Comparison of ENCODE assay signal across 34 cellular contexts in the genomic region with DNA sequence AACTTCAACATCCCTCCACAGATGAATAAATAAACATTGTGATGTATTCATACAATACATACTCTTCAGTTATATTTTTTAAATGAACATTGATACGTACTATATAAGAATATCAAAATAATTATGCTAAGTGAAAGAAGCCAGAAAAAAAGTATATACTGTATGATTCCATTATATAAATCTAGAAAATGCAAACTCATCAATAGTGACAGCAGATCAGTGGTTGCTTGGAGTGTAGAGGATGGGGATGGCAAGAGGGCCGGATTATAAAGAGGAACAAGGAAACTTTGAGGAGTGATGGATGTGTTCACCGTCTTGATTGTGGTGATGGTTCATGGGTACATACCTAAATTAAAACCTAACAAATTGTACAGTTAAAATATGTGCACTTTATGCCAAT.
"Had no signal": no experiment of that assay in that cellular context is flagged by ENCODE, and none has a peak within 500 bp of the region (broad histone marks: within the 10 kb centered on the region; RNA-seq: fewer than 3 reads in every experiment).

No MANE protein-coding gene starts in this region.

- H3K27ac ChIP-seq: adrenal gland, breast epithelium, cardiac muscle cell, colonic mucosa, epithelial cell of prostate, esophagus squamous epithelium, gastroesophageal sphincter had no signal

- H3K9me3 Mint-ChIP-seq: activated CD4-positive, alpha-beta memory T cell treated with anti-CD3 and anti-CD28 coated beads for 36 hours; activated CD4-positive, alpha-beta T cell treated with anti-CD3 and anti-CD28 coated beads, Interleukin-2, amount 10 ng/mL, durations not matched to agents 24 days and 14 days; activated naive CD8-positive, alpha-beta T cell treated with anti-CD3 and anti-CD28 coated beads for 36 hours; activated naive CD8-positive, alpha-beta T cell treated with anti-CD3 and anti-CD28 coated beads, Interleukin-2, amount 50 U/mL, for 24 hours; activated T-helper 1 cell treated with anti-CD3 and anti-CD28 coated beads, Interleukin-12 subunit alpha, Interleukin-12 subunit beta, Interleukin-2, Interleukin-4 antibody, amounts not matched to agents 30 ng/mL and 10 ng/mL and 1 ng/mL, durations not matched to agents 14 hours and 24 hours and 36 hours; brain had no signal

- ATAC-seq: activated CD4-positive, alpha-beta T cell treated with anti-CD3 and anti-CD28 coated beads for 36 hours; activated CD8-positive, alpha-beta memory T cell treated with anti-CD3 and anti-CD28 coated beads, Interleukin-2, amount 10 ng/mL, durations not matched to agents 7 days and 5 days; activated CD8-positive, alpha-beta T cell treated with anti-CD3 and anti-CD28 coated beads, Interleukin-2, amount 10 ng/mL, durations not matched to agents 7 days and 5 days; activated naive CD8-positive, alpha-beta T cell treated with anti-CD3 and anti-CD28 coated beads, Interleukin-2, amount 50 U/mL, for 24 hours; gastroesophageal sphincter had no signal

- H3K27me3 ChIP-seq: adrenal gland, breast epithelium, cardiac muscle cell, colonic mucosa, esophagus squamous epithelium, gastroesophageal sphincter had no signal

- FAIRE-seq: endometrium, endothelial cell of umbilical vein had no signal

- DNase-seq: activated CD4-positive, alpha-beta memory T cell treated with anti-CD3 and anti-CD28 coated beads for 36 hours; activated CD4-positive, alpha-beta T cell treated with anti-CD3 and anti-CD28 coated beads for 36 hours; activated CD4-positive, alpha-beta T cell treated with anti-CD3 and anti-CD28 coated beads, Interleukin-2, amount 10 ng/mL, durations not matched to agents 24 days and 14 days; activated CD4-positive, CD25-positive, alpha-beta regulatory T cell; activated CD4-positive, CD25-positive, alpha-beta regulatory T cell treated with anti-CD3 and anti-CD28 coated beads, Interleukin-2, amount 50 U/mL, for 72 hours; activated CD8-positive, alpha-beta memory T cell treated with anti-CD3 and anti-CD28 coated beads, Interleukin-2, amount 10 ng/mL, durations not matched to agents 7 days and 5 days; activated CD8-positive, alpha-beta memory T cell treated with anti-CD3 and anti-CD28 coated beads, Interleukin-2, amount 50 U/mL, for 4 hours; activated CD8-positive, alpha-beta T cell treated with anti-CD3 and anti-CD28 coated beads, Interleukin-2, amount 10 ng/mL, durations not matched to agents 7 days and 5 days; activated gamma-delta T cell; activated naive CD4-positive, alpha-beta T cell; activated naive CD4-positive, alpha-beta T cell treated with anti-CD3 and anti-CD28 coated beads, Interleukin-2, amount 50 U/mL, for 16 hours; activated naive CD8-positive, alpha-beta T cell treated with anti-CD3 and anti-CD28 coated beads for 36 hours; activated naive CD8-positive, alpha-beta T cell treated with anti-CD3 and anti-CD28 coated beads, Interleukin-2, amount 50 U/mL, for 24 hours; activated T-cell treated with anti-CD3 and anti-CD28 coated beads, Interleukin-2, amount 50 U/mL, for 1 hour; activated T-cell treated with anti-CD3 and anti-CD28 coated beads, Interleukin-2, amount 50 U/mL, for 48 hours; adrenal gland; amygdala; aorta; central memory CD4-positive, alpha-beta T cell; cerebellar nuclear complex; colonic mucosa; effector CD8-positive, alpha-beta T cell; esophagus squamous epithelium; foreskin melanocyte; T-helper 1 cell; T-helper 2 cell had no signal

- H3K4me3 ChIP-seq: adrenal gland, breast epithelium, cardiac muscle cell, colonic mucosa, esophagus squamous epithelium, gastroesophageal sphincter had no signal

- H3K36me3 ChIP-seq: adrenal gland, breast epithelium, cardiac muscle cell, colonic mucosa had no signal

- H3K27ac Mint-ChIP-seq: activated CD4-positive, alpha-beta memory T cell treated with anti-CD3 and anti-CD28 coated beads for 36 hours; activated CD4-positive, alpha-beta T cell treated with anti-CD3 and anti-CD28 coated beads for 36 hours; activated CD4-positive, alpha-beta T cell treated with anti-CD3 and anti-CD28 coated beads, Interleukin-2, amount 10 ng/mL, durations not matched to agents 24 days and 14 days; activated CD8-positive, alpha-beta memory T cell treated with anti-CD3 and anti-CD28 coated beads, Interleukin-2, amount 10 ng/mL, durations not matched to agents 7 days and 5 days; activated CD8-positive, alpha-beta T cell treated with anti-CD3 and anti-CD28 coated beads, Interleukin-2, amount 10 ng/mL, durations not matched to agents 7 days and 5 days; activated naive CD8-positive, alpha-beta T cell treated with anti-CD3 and anti-CD28 coated beads for 36 hours; activated naive CD8-positive, alpha-beta T cell treated with anti-CD3 and anti-CD28 coated beads, Interleukin-2, amount 50 U/mL, for 24 hours; activated T-helper 1 cell treated with anti-CD3 and anti-CD28 coated beads, Interleukin-12 subunit alpha, Interleukin-12 subunit beta, Interleukin-2, Interleukin-4 antibody, amounts not matched to agents 30 ng/mL and 10 ng/mL and 1 ng/mL, durations not matched to agents 14 hours and 24 hours and 36 hours; brain had no signal

- H3K4me3 Mint-ChIP-seq: activated CD4-positive, alpha-beta memory T cell treated with anti-CD3 and anti-CD28 coated beads for 36 hours; activated CD4-positive, alpha-beta T cell treated with anti-CD3 and anti-CD28 coated beads for 36 hours; activated CD4-positive, alpha-beta T cell treated with anti-CD3 and anti-CD28 coated beads, Interleukin-2, amount 10 ng/mL, durations not matched to agents 24 days and 14 days; activated CD8-positive, alpha-beta memory T cell treated with anti-CD3 and anti-CD28 coated beads, Interleukin-2, amount 10 ng/mL, durations not matched to agents 7 days and 5 days; activated CD8-positive, alpha-beta T cell treated with anti-CD3 and anti-CD28 coated beads, Interleukin-2, amount 10 ng/mL, durations not matched to agents 7 days and 5 days; activated naive CD8-positive, alpha-beta T cell treated with anti-CD3 and anti-CD28 coated beads for 36 hours; activated naive CD8-positive, alpha-beta T cell treated with anti-CD3 and anti-CD28 coated beads, Interleukin-2, amount 50 U/mL, for 24 hours; activated T-helper 1 cell treated with anti-CD3 and anti-CD28 coated beads, Interleukin-12 subunit alpha, Interleukin-12 subunit beta, Interleukin-2, Interleukin-4 antibody, amounts not matched to agents 30 ng/mL and 10 ng/mL and 1 ng/mL, durations not matched to agents 14 hours and 24 hours and 36 hours had no signal

- H3K9me3 ChIP-seq: adrenal gland, breast epithelium, colonic mucosa, esophagus squamous epithelium, gastroesophageal sphincter had no signal

- H3K27me3 Mint-ChIP-seq: activated CD4-positive, alpha-beta memory T cell treated with anti-CD3 and anti-CD28 coated beads for 36 hours; activated CD4-positive, alpha-beta T cell treated with anti-CD3 and anti-CD28 coated beads for 36 hours; activated CD4-positive, alpha-beta T cell treated with anti-CD3 and anti-CD28 coated beads, Interleukin-2, amount 10 ng/mL, durations not matched to agents 24 days and 14 days; activated CD8-positive, alpha-beta memory T cell treated with anti-CD3 and anti-CD28 coated beads, Interleukin-2, amount 10 ng/mL, durations not matched to agents 7 days and 5 days; activated naive CD8-positive, alpha-beta T cell treated with anti-CD3 and anti-CD28 coated beads for 36 hours; activated naive CD8-positive, alpha-beta T cell treated with anti-CD3 and anti-CD28 coated beads, Interleukin-2, amount 50 U/mL, for 24 hours had no signal
